ENCODE assay signal across 12 cellular contexts in the genomic region with DNA sequence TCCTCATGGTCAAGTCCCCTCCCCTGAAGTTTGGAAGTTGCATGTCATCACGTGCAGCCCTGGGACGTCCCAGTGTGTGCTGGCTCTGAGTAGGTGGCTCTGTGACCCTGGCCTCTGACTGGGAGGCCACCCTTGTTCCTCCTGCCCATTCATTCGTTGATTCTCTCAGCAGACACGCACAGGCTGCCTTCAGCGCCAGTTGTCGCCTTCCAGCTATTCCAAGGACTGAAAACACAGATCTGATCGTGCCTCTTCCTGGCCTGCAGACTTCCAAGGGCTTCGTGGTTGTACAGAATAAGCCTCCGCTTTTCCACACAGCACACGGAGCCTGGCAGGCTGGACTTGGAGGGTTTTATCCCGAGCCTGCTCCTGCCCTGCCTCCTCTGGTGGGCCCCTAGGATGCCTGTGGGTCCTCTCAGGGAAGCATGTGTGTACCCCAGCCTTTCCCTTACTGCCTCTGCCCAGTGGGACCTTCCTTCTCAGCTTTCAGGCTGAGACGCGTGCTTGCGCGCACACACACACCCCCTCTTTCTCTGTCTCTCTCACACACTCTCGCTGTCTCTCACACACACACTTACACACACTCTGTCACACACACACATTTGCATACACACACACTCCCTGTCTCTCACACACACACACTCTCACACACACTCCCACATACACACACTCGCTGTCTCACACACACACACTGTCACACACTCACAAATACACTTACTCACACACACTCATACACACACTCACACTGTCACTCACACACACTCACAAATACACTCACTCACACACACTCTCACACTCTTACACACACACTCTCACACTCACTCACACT. TPM values are rescaled to one million over a fixed set of nuclear protein-coding genes. Genes with fewer than 3 reads are reported as not detected.
DNase-seq lines count a peak whose midpoint lies in the region; ATAC-seq and TF ChIP-seq lines count a peak whose summit lies in the region.
"Had no signal": no experiment of that assay in that cellular context is flagged by ENCODE, and none has a peak within 500 bp of the region (broad histone marks: within the 10 kb centered on the region; RNA-seq: fewer than 3 reads in every experiment).

No MANE protein-coding gene starts in this region.

- CTCF ChIA-PET in HCT116 (lab: Charles Lee): no interaction called here
- CTCF ChIA-PET in SK-N-SH (lab: Yijun Ruan, JAX): interaction anchor here (1.1 to 2.4 kb wide), 3 partner anchors 12 to 147 kb away, joined by 3 to 7 read pairs (median 4); no protein-coding TSS in a partner anchor

- no TSS peak for BruUV-seq in HCT116 (replicated peaks; lab: Mats Ljungman, UMichigan)

- H3K27ac ChIP-seq in HCT116 (ENCODE audit: low read depth, low read length) (peak overlapping the region; percentile 68), SK-N-SH (ENCODE audit: low read depth in 2 of 2, low read length in 1 of 2) (peak overlapping the region; percentile 11 to 62; a peak in 3 of 4 replicates), hepatocyte (peak overlapping the region; percentile 26), skeletal muscle tissue (ENCODE audit: low read depth, low read length) (peak overlapping the region; percentile 26)

- TF ChIP-seq EP300 in SK-N-SH (IDR thresholded peaks at IDR 0.05; ENCODE audit: borderline replicate concordance in 1 of 2, low read depth in 1 of 2, low read length in 1 of 2): 0 out of 4 replicates have a peak, but pooled peaks of 1 of the 2 experiments have one; percentile 10

- H3K4me1 ChIP-seq in HCT116 (ENCODE audit: control insufficient read depth in 1 of 2, insufficient read depth in 2 of 2, low read length in 2 of 2) (peaks cover 68 to 88% of the 10 kb centered on the region in 2 experiments), SK-N-SH (ENCODE audit: control insufficient read depth in 1 of 2, insufficient read depth in 2 of 2, low read depth in 1 of 2, low read length in 1 of 2) (peaks cover 32 to 50% of the 10 kb centered on the region in 2 experiments), hepatocyte (ENCODE audit: insufficient read depth) (peaks cover 34% of the 10 kb centered on the region), skeletal muscle tissue (ENCODE audit: control insufficient read depth in 3 of 3, insufficient read depth in 3 of 3, low read length in 3 of 3) (peaks cover 11 to 23% (median 15%) of the 10 kb centered on the region in 3 donors)

- TF ChIP-seq CTCF in HCT116 (IDR thresholded peaks at IDR 0.05 in 2 of 3, conservative IDR thresholded peaks at IDR 0.05 in 1 of 3; ENCODE audit: borderline replicate concordance in 1 of 3, insufficient read depth in 1 of 3, low read depth in 2 of 3, low read length in 2 of 3) (no peak), SK-N-SH (IDR thresholded peaks at IDR 0.05) (no peak), hepatocyte (IDR thresholded peaks at IDR 0.05; ENCODE audit: poor library complexity) (no peak)

- intact Hi-C loops in HCT116 (cut with micrococcal nuclease): loop anchor here (5.0 kb wide), 1 partner anchor 83 kb away; no protein-coding TSS in a partner anchor

- ATAC-seq in HCT116 (peak; percentile 10), HG03159 (IDR thresholded peaks at IDR 0.05; ENCODE audit: unreplicated experiment) (no peak), GM18861 (IDR thresholded peaks at IDR 0.05; ENCODE audit: unreplicated experiment) (no peak)

- no peak overlapping the region for H2AFZ ChIP-seq in HCT116 (ENCODE audit: low read depth, low read length, poor library complexity, severe bottlenecking)
- H2AFZ ChIP-seq in SK-N-SH (ENCODE audit: low read depth): no peak overlapping the region
- H2AFZ ChIP-seq in hepatocyte: no peak overlapping the region

- 82% methylated on average over 16 of the region's 17 CpGs for whole genome bisulfite sequencing in SK-N-SH (ENCODE audit: low lambda C conversion rate)
- 65% methylated on average over 16 of the region's 17 CpGs for WGBS in hepatocyte (ENCODE audit: low lambda C conversion rate, missing lambda C conversion rate)

- H3K9me3 ChIP-seq in HCT116 (ENCODE audit: control insufficient read depth in 1 of 2, insufficient read depth in 1 of 2, low read depth in 1 of 2, low read length in 2 of 2) (no peaks in the 10 kb centered on the region), SK-N-SH (no peaks in the 10 kb centered on the region), hepatocyte (ENCODE audit: low read depth) (no peaks in the 10 kb centered on the region), skeletal muscle tissue (ENCODE audit: control insufficient read depth in 3 of 3, low read length in 3 of 3) (no peaks in the 10 kb centered on the region)

- H3K36me3 ChIP-seq in HCT116 (ENCODE audit: control insufficient read depth in 1 of 2, insufficient read depth in 2 of 2, low read length in 2 of 2) (no peaks in the 10 kb centered on the region), SK-N-SH (replicated peaks in 1 of 2; ENCODE audit: control insufficient read depth in 1 of 2, insufficient read depth in 2 of 2, low read length in 1 of 2) (peaks cover 0 to 13% of the 10 kb centered on the region in 2 experiments), hepatocyte (replicated peaks; ENCODE audit: insufficient read depth, low read depth) (no peaks in the 10 kb centered on the region), skeletal muscle tissue (ENCODE audit: control insufficient read depth in 3 of 3, insufficient read depth in 3 of 3, low read length in 3 of 3) (no peaks in the 10 kb centered on the region)

- DNase-seq in HCT116 (ENCODE audit: low read depth, low spot score) (no peak), SK-N-SH (peak; percentile 54), hepatocyte (ENCODE audit: low spot score) (no peak), NCI-H2107 (lab: John Stamatoyannopoulos, UW) (no peak)
- DNase-seq: amniotic stem cell; DMS 273 treated with DMSO at 0.1 percent for 48 hours; NCI-H2227 treated with DMSO at 0.1 percent for 48 hours; RPMI8226; stimulated activated CD4-positive, alpha-beta T cell treated with anti-CD3 and anti-CD28 coated beads, Interleukin-12 subunit alpha, Interleukin-12 subunit beta, amount 100 ng/mL, for 4 hours had no signal

- no peak for TF ChIP-seq POLR2A in HCT116 (IDR thresholded peaks at IDR 0.05; ENCODE audit: borderline replicate concordance, extremely low read depth, insufficient read depth, insufficient read length)

- peaks cover 83% of the 10 kb centered on the region for H3K79me2 ChIP-seq in HCT116 (ENCODE audit: insufficient read depth, low read length)
- peaks cover 100% of the 10 kb centered on the region for H3K79me2 ChIP-seq in SK-N-SH (ENCODE audit: insufficient read depth)
- peaks cover 98% of the 10 kb centered on the region for H3K79me2 ChIP-seq in hepatocyte

- H3K4me2 ChIP-seq in HCT116 (ENCODE audit: low read length): peak overlapping the region; percentile 74
- peak overlapping the region; percentile 51 for H3K4me2 ChIP-seq in SK-N-SH
- peak overlapping the region; percentile 56 for H3K4me2 ChIP-seq in hepatocyte

- TF ChIP-seq RAD21 in HCT116 (IDR thresholded peaks at IDR 0.05; ENCODE audit: low read depth) (no peak), SK-N-SH (IDR thresholded peaks at IDR 0.05; ENCODE audit: low read length) (peak; percentile 4; the same call in 1 of the 2 replicates)

- H3K4me3 ChIP-seq in HCT116 (replicated peaks in 1 of 2; ENCODE audit: low read depth in 1 of 2, low read length in 2 of 2) (peak overlapping the region in 1 of 2 experiments; percentile 35; a peak in 3 of 4 replicates), SK-N-SH (ENCODE audit: low read depth in 2 of 2, low read length in 1 of 2) (no peak overlapping the region), hepatocyte (no peak overlapping the region), skeletal muscle tissue (ENCODE audit: low read length in 3 of 3) (peak overlapping the region in 1 of 3 donors; percentile 46)

- H3K9me2 ChIP-seq in HCT116 (ENCODE audit: insufficient read depth): no peaks in the 10 kb centered on the region
- no peaks in the 10 kb centered on the region for H3K9me2 ChIP-seq in SK-N-SH
- H3K9me2 ChIP-seq in hepatocyte (replicated peaks; ENCODE audit: insufficient read depth): no peaks in the 10 kb centered on the region

- POLR2A ChIA-PET in HCT116 (lab: Charles Lee) (no interaction called here), SK-N-SH (lab: Yijun Ruan, JAX) (interaction anchor here (0.9 kb wide), 1 partner anchor 29 kb away, joined by 3 read pairs; no protein-coding TSS in a partner anchor)

- H4K20me1 ChIP-seq in HCT116 (ENCODE audit: insufficient read depth) (peaks cover 6% of the 10 kb centered on the region; the same call in 1 of the 2 replicates), SK-N-SH (ENCODE audit: insufficient read depth) (peaks cover 64% of the 10 kb centered on the region), hepatocyte (ENCODE audit: insufficient read depth, poor library complexity, severe bottlenecking) (peaks cover 88% of the 10 kb centered on the region)

- H3K9ac ChIP-seq in HCT116 (ENCODE audit: low read length) (peak overlapping the region; percentile 49), SK-N-SH (peak overlapping the region; percentile 32; the same call in 1 of the 2 replicates), skeletal muscle tissue (ENCODE audit: low read depth in 1 of 3, low read length in 3 of 3) (peak overlapping the region in 1 of 3 donors; percentile 6)

- H3K27me3 ChIP-seq in HCT116 (ENCODE audit: insufficient read depth, low read length): no peaks in the 10 kb centered on the region
- no peaks in the 10 kb centered on the region for H3K27me3 ChIP-seq in SK-N-SH (ENCODE audit: insufficient read depth)
- H3K27me3 ChIP-seq in hepatocyte: no peaks in the 10 kb centered on the region
- H3K27me3 ChIP-seq in skeletal muscle tissue (ENCODE audit: control insufficient read depth in 3 of 3, insufficient read depth in 3 of 3, low read length in 3 of 3): peaks cover 0 to 2% (median 0%) of the 10 kb centered on the region in 3 donors

- H3F3A ChIP-seq in SK-N-SH (replicated peaks; ENCODE audit: insufficient read depth): peaks cover 25% of the 10 kb centered on the region

- RAD21 ChIA-PET in HCT116 (lab: Charles Lee; ENCODE audit: low non-redundant PET in 1 of 2, low total read pairs in 2 of 2, uncharacterized antibody in 2 of 2, unreplicated experiment in 2 of 2): no interaction called here

TF ChIP-seq in HCT116, 20 proteins besides CTCF, POLR2A, EP300 and RAD21 (continues in another document):
- TF ChIP-seq JUND (IDR thresholded peaks at IDR 0.05): no peak
- TF ChIP-seq SP1 (IDR thresholded peaks at IDR 0.05; ENCODE audit: low read depth): no peak
- TF ChIP-seq ZFX (IDR thresholded peaks at IDR 0.05): no peak
- TF ChIP-seq ELF1 (IDR thresholded peaks at IDR 0.05; ENCODE audit: borderline replicate concordance, low read depth): no peak

TF ChIP-seq in SK-N-SH, 30 proteins besides CTCF, POLR2A, EP300 and RAD21 (continues in another document):
- TF ChIP-seq FOXJ3 (CRISPR knock-in tag; IDR thresholded peaks at IDR 0.05): peak; percentile 43; the same call in 1 of the 2 replicates
- TF ChIP-seq SIN3A (IDR thresholded peaks at IDR 0.05; ENCODE audit: borderline replicate concordance, low read depth, low read length): no peak
- peak; percentile 25; the same call in 1 of the 2 replicates for TF ChIP-seq MXI1 (IDR thresholded peaks at IDR 0.05; ENCODE audit: low read depth, low read length)

RNA-seq across cellular contexts. Expression of a gene that starts 17.7 kb away (rescaled TPM):
- 32.9 TPM for total RNA-seq in HCT116 (2021; ENCODE audit: unreplicated experiment)
- polyA plus RNA-seq in HCT116 (2012): 25.8 and 28.0 TPM in 2 replicates
- 27.7 and 32.9 TPM in 2 replicates for polyA plus RNA-seq in SK-N-SH (2012; rRNA removed)
- polyA plus RNA-seq in SK-N-SH (2012; cell fraction: cytosol; rRNA removed): 23.7 and 27.9 TPM in 2 replicates
- 28.8 and 35.9 TPM in 2 replicates for polyA plus RNA-seq in SK-N-SH (2012; cell fraction: nucleus; rRNA removed)
- 32.0 and 35.9 TPM in 2 replicates for total RNA-seq in hepatocyte
- 20.3 and 23.3 TPM in 2 replicates for polyA plus RNA-seq in hepatocyte
- total RNA-seq in skeletal muscle tissue: 8.9 TPM
